In the genomic region with DNA sequence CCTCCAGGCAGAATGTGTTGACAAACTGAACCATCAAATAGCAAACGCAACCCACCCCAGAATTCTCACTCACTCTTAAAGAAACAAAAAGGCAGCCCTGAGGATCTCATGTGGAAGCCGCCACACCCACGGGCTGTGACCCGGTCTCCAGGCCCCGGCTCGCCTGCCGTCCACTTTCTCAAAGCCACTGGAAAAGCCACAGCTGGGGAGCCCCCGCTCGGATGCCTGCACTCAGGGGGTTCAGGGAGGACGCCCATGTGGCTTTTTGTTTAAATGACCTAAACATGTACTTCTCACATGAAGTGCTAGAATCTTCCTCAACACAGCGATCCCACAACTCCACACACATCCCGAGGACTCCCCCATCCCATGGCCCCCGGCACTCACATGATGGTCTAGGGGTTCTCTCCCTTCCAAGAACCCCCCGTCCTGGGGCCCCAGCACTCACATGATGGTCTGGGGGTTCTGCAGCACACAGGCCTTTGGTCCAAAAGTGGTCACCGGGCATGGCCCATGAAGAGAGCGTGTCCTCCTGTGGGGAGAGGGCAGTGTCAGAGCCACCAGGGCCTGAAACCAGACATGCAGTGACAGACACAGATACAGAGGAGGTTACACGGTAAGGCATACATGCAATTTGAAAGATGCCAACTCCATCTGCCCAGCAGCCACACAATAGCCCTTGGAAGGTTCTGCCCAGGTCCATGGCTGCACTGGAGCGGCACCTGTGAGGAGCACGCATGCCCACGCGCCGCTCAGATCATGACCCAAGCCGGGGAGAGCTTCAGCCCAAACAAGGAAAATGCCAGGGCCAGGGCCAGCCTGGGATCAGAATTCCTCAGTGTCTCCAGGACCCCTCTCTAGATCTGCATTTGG, we compare ENCODE assay signal across 16 cellular contexts. TPM values are rescaled to one million over a fixed set of nuclear protein-coding genes. Genes with fewer than 3 reads are reported as not detected.
DNase-seq lines count a peak whose midpoint lies in the region; ATAC-seq and TF ChIP-seq lines count a peak whose summit lies in the region.
"Had no signal": no experiment of that assay in that cellular context is flagged by ENCODE, and none has a peak within 500 bp of the region (broad histone marks: within the 10 kb centered on the region; RNA-seq: fewer than 3 reads in every experiment).

No MANE protein-coding gene starts in this region.

- H2AK5ac ChIP-seq in trophoblast cell (ENCODE audit: low read length): no peak overlapping the region

- POLR2A ChIA-PET in PC-9 (lab: Charles Lee; ENCODE audit: unreplicated experiment): no interaction called here

- no peak overlapping the region for H4K8ac ChIP-seq in trophoblast cell (ENCODE audit: low read depth, low read length)

- peaks cover 68% of the 10 kb centered on the region for H3K79me2 ChIP-seq in PC-9 (ENCODE audit: low read depth)
- H3K79me2 ChIP-seq in trophoblast cell (ENCODE audit: control insufficient read depth, insufficient read depth, low read length, poor library complexity): peaks cover 3% of the 10 kb centered on the region

- H3K36me3 Mint-ChIP-seq in chondrocyte (ENCODE audit: low read depth): peaks cover 10% of the 10 kb centered on the region

- H3K27me3 Mint-ChIP-seq in chondrocyte (ENCODE audit: low read depth): no peaks in the 10 kb centered on the region
- H3K27me3 Mint-ChIP-seq: B cell; CD8-positive, alpha-beta memory T cell had no signal

- H3K27ac Mint-ChIP-seq in chondrocyte (ENCODE audit: unreplicated experiment): no peak overlapping the region
- H3K27ac Mint-ChIP-seq: B cell had no signal

- H3K14ac ChIP-seq in trophoblast cell (ENCODE audit: low read length): no peak overlapping the region

- H3K4me1 ChIP-seq in BLaER1 treated with 17β-estradiol and CSF1 and Interleukin-3, amounts not matched to agents 10 nM and 100 nM: peaks cover 34 to 74% (median 62%) of the 10 kb centered on the region in 10 experiments
- H3K4me1 ChIP-seq in PC-9 (replicated peaks; ENCODE audit: insufficient read depth) (peaks cover 81% of the 10 kb centered on the region), trophoblast cell (ENCODE audit: control insufficient read depth in 1 of 2, insufficient read depth in 2 of 2, low read length in 2 of 2) (peaks cover 7 to 18% of the 10 kb centered on the region in 2 experiments)
- H3K4me1 ChIP-seq: SJCRH30 had no signal

- peak overlapping the region in 4 of 11 experiments; percentile 56 to 70 (median 67); a peak in 2 of 22 replicates for H3K4me2 ChIP-seq in BLaER1 treated with 17β-estradiol and CSF1 and Interleukin-3, amounts not matched to agents 10 nM and 100 nM
- H3K4me2 ChIP-seq in PC-9: peak overlapping the region; percentile 63
- H3K4me2 ChIP-seq in trophoblast cell (ENCODE audit: low read length): no peak overlapping the region

- no peaks in the 10 kb centered on the region for H3K9me3 ChIP-seq in BLaER1 treated with 17β-estradiol and CSF1 and Interleukin-3, amounts not matched to agents 10 nM and 100 nM (replicated peaks in 1 of 11)
- H3K9me3 ChIP-seq in PC-9 (ENCODE audit: insufficient read depth, low read depth): no peaks in the 10 kb centered on the region
- H3K9me3 ChIP-seq in trophoblast cell (ENCODE audit: insufficient read depth, low read depth, low read length): peaks cover 2% of the 10 kb centered on the region
- H3K9me3 ChIP-seq: SJCRH30 had no signal

- H2BK120ac ChIP-seq in trophoblast cell (ENCODE audit: insufficient read depth, low read length, poor library complexity): no peak overlapping the region

- no peak overlapping the region for H4K91ac ChIP-seq in trophoblast cell (ENCODE audit: low read depth, low read length)

- no peak overlapping the region for H2AFZ ChIP-seq in PC-9
- no peak overlapping the region for H2AFZ ChIP-seq in trophoblast cell (ENCODE audit: insufficient read depth, low read length, poor library complexity)

- no peaks in the 10 kb centered on the region for H3K4me1 Mint-ChIP-seq in chondrocyte (ENCODE audit: low read depth)
- H3K4me1 Mint-ChIP-seq: B cell, H9 had no signal

- H3K27ac ChIP-seq in BLaER1 treated with 17β-estradiol and CSF1 and Interleukin-3, amounts not matched to agents 10 nM and 100 nM: peak overlapping the region in 7 of 11 experiments; percentile 6 to 78 (median 71); a peak in 13 of 22 replicates
- H3K27ac ChIP-seq in PC-9: no peak overlapping the region
- H3K27ac ChIP-seq in trophoblast cell (ENCODE audit: low read depth, low read length): no peak overlapping the region
- H3K27ac ChIP-seq: SJCRH30 had no signal

- no peaks in the 10 kb centered on the region for H3K27me3 ChIP-seq in BLaER1 treated with 17β-estradiol and CSF1 and Interleukin-3, amounts not matched to agents 10 nM and 100 nM
- H3K27me3 ChIP-seq in PC-9 (ENCODE audit: insufficient read depth, low read depth) (no peaks in the 10 kb centered on the region), trophoblast cell (ENCODE audit: insufficient read depth, low read length) (no peaks in the 10 kb centered on the region)
- H3K27me3 ChIP-seq: SJCRH30 had no signal

- H3K23ac ChIP-seq in trophoblast cell (ENCODE audit: low read length): no peak overlapping the region

- no peak overlapping the region for H4K12ac ChIP-seq in trophoblast cell (ENCODE audit: low read depth, low read length)

- peaks cover 98 to 100% (median 99%) of the 10 kb centered on the region in 11 experiments for H3K36me3 ChIP-seq in BLaER1 treated with 17β-estradiol and CSF1 and Interleukin-3, amounts not matched to agents 10 nM and 100 nM
- H3K36me3 ChIP-seq in PC-9 (ENCODE audit: low read depth): peaks cover 32% of the 10 kb centered on the region; the same call in 1 of the 2 replicates
- peaks cover 57 to 68% of the 10 kb centered on the region in 2 experiments for H3K36me3 ChIP-seq in trophoblast cell (ENCODE audit: control insufficient read depth in 1 of 2, insufficient read depth in 2 of 2, low read length in 2 of 2)

- no peak overlapping the region for H3K4me3 ChIP-seq in BLaER1 treated with 17β-estradiol and CSF1 and Interleukin-3, amounts not matched to agents 10 nM and 100 nM
- H3K4me3 ChIP-seq in PC-9: no peak overlapping the region
- no peak overlapping the region for H3K4me3 ChIP-seq in trophoblast cell (ENCODE audit: low read depth, low read length)
- H3K4me3 ChIP-seq: SJCRH30 had no signal

- H4K20me1 ChIP-seq in BLaER1 treated with 17β-estradiol and CSF1 and Interleukin-3, amounts not matched to agents 10 nM and 100 nM: peaks cover 93 to 100% (median 97%) of the 10 kb centered on the region in 11 experiments
- peaks cover 35% of the 10 kb centered on the region for H4K20me1 ChIP-seq in PC-9 (ENCODE audit: insufficient read depth)

- BruUV-seq in PC-9 (replicated peaks; lab: Mats Ljungman, UMichigan): no TSS peak

- intact Hi-C loops in PC-9 (cut with micrococcal nuclease; ENCODE audit: unreplicated experiment): loop anchor here (5.0 kb wide), 1 partner anchor 146 kb away; no protein-coding TSS in a partner anchor

- no peak for TF ChIP-seq CTCF in PC-9 (conservative IDR thresholded peaks at IDR 0.05)
- no peak for TF ChIP-seq CTCF in chondrocyte (IDR thresholded peaks at IDR 0.05)

- no peak overlapping the region for H2BK5ac ChIP-seq in trophoblast cell (ENCODE audit: low read depth, low read length, poor library complexity)

- no CpG with 5 or more reads among the region's 23 CpGs for WGBS in trophoblast cell (ENCODE audit: extremely low coverage, insufficient coverage, insufficient read length)

- H3K79me1 ChIP-seq in trophoblast cell (ENCODE audit: low read length): peaks cover 4% of the 10 kb centered on the region

- H3K9ac ChIP-seq in BLaER1 treated with 17β-estradiol and CSF1 and Interleukin-3, amounts not matched to agents 10 nM and 100 nM: peak overlapping the region in 10 of 11 experiments; percentile 15 to 50 (median 38); a peak in 14 of 22 replicates
- no peak overlapping the region for H3K9ac ChIP-seq in trophoblast cell (ENCODE audit: low read length)

- CTCF ChIA-PET in PC-9 (lab: Charles Lee): no interaction called here

- no peaks in the 10 kb centered on the region for H3K9me3 Mint-ChIP-seq in chondrocyte (ENCODE audit: low read depth)
- H3K9me3 Mint-ChIP-seq: CD8-positive, alpha-beta memory T cell; H9 had no signal

- peak overlapping the region; percentile 72 for H3K18ac ChIP-seq in trophoblast cell (ENCODE audit: low read length)

- H3K4ac ChIP-seq in trophoblast cell (ENCODE audit: low read depth, low read length): peak overlapping the region; percentile 12

- ATAC-seq in GM21381 (IDR thresholded peaks at IDR 0.05; ENCODE audit: unreplicated experiment): no peak

- H3F3A ChIP-seq in PC-9 (ENCODE audit: insufficient read depth, low read depth): peaks cover 72% of the 10 kb centered on the region

- H3K4me3 Mint-ChIP-seq in chondrocyte (ENCODE audit: unreplicated experiment): no peak overlapping the region
- H3K4me3 Mint-ChIP-seq: B cell; CD8-positive, alpha-beta memory T cell; H9 had no signal

- H3K9me2 ChIP-seq in PC-9 (ENCODE audit: insufficient read depth): no peaks in the 10 kb centered on the region

- no peak overlapping the region for H2BK12ac ChIP-seq in trophoblast cell (ENCODE audit: low read length)

- DNase-seq in PC-9 (peak in 1 of 2 experiments; percentile 24), chondrocyte (ENCODE audit: low spot score) (peak; percentile 83), trophoblast cell (no peak), 8988T (no peak)
- no peak for DNase-seq in activated CD4-positive, alpha-beta T cell treated with anti-CD3 and anti-CD28 coated beads for 4 hours
- DNase-seq: CD8-positive, alpha-beta memory T cell; H9; Kasumi-1; NCI-H1417; NCI-H2029; NCI-H510A; NCI-H82; SJCRH30 had no signal

RNA-seq across cellular contexts. Expression of gene NADK, which starts 16.5 kb away (rescaled TPM):
- total RNA-seq in PC-9 (2021) (98.9 and 105 TPM in 2 replicates), chondrocyte (66.4 to 75.8 TPM (median 68.1 TPM) in 3 replicates)
- 38.9 and 41.2 TPM in 2 replicates for polyA plus RNA-seq in trophoblast cell (2013)

RNA-seq across cellular contexts. Expression of gene CDK11A, which starts 37.6 kb away (rescaled TPM):
- 36.2 and 42.2 TPM in 2 replicates for total RNA-seq in PC-9 (2021)
- 23.8 to 37.8 TPM (median 26.0 TPM) in 3 replicates for total RNA-seq in chondrocyte
- polyA plus RNA-seq in trophoblast cell (2013): 32.6 and 35.0 TPM in 2 replicates

Comparison
In these comparisons a context has a peak if more than half of its experiments do, and no peak if none do; other contexts are left out.
1. H3K27ac ChIP-seq: peak in BLaER1 treated with 17β-estradiol and CSF1 and Interleukin-3, amounts not matched to agents 10 nM and 100 nM (7 of 11); none in PC-9 (single experiment) and trophoblast cell (single experiment).